ENCODE assay signal across 29 cellular contexts in genomic region chr9:68717554-68718453, GRCh38. TPM values are rescaled to one million over a fixed set of nuclear protein-coding genes. Genes with fewer than 3 reads are reported as not detected.
"Had no signal": no experiment of that assay in that cellular context is flagged by ENCODE, and none has a peak within 500 bp of the region (broad histone marks: within the 10 kb centered on the region; RNA-seq: fewer than 3 reads in every experiment).

No MANE protein-coding gene starts in this region.

- H3K27ac Mint-ChIP-seq: natural killer cell treated with Interleukin-12 subunit alpha and Interleukin-12 subunit beta and Interleukin-15 and Interleukin-18, amount 100 ng/mL, for 72 hours; stimulated activated naive B cell treated with anti-CD40 and anti-IgM and Interleukin-4, amounts not matched to agents 10 μg/mL and 1 μg/mL and 100 μg/mL, for 72 hours; stimulated activated naive CD8-positive, alpha-beta T cell treated with anti-CD3 and anti-CD28 coated beads, Interleukin-15, Interleukin-2, amounts not matched to agents 100 ng/mL and 50 ng/mL, for 24 hours had no signal

- H3K4me1 Mint-ChIP-seq: neural crest cell had no signal

- H3K4me1 ChIP-seq: foreskin keratinocyte, gastroesophageal sphincter, pancreas, tibial nerve, vagina had no signal

- H3K36me3 Mint-ChIP-seq: natural killer cell treated with Interleukin-12 subunit alpha and Interleukin-12 subunit beta and Interleukin-15 and Interleukin-18, amount 100 ng/mL, for 72 hours had no signal

- H3K27me3 ChIP-seq: foreskin keratinocyte, heart left ventricle, neutrophil, pancreas, spleen, tibial nerve, upper lobe of right lung, vagina had no signal

- H3K4me3 ChIP-seq: coronary artery, esophagus muscularis mucosa, gastroesophageal sphincter, heart left ventricle, left ventricle myocardium inferior, lower lobe of right lung, pancreas, spleen, thoracic aorta, tibial nerve, upper lobe of right lung, vagina had no signal

- H3K27me3 Mint-ChIP-seq: naive B cell; stimulated activated naive B cell treated with anti-CD40 and anti-IgM and Interleukin-4, amounts not matched to agents 10 μg/mL and 1 μg/mL and 100 μg/mL, for 72 hours had no signal

- H3K4me3 Mint-ChIP-seq: naive B cell; natural killer cell treated with Interleukin-12 subunit alpha and Interleukin-12 subunit beta and Interleukin-15 and Interleukin-18, amount 100 ng/mL, for 72 hours; neural crest cell; stimulated activated naive B cell treated with anti-CD40 and anti-IgM and Interleukin-4, amounts not matched to agents 10 μg/mL and 1 μg/mL and 100 μg/mL, for 72 hours; stimulated activated naive CD8-positive, alpha-beta T cell treated with anti-CD3 and anti-CD28 coated beads, Interleukin-15, Interleukin-2, amounts not matched to agents 100 ng/mL and 50 ng/mL, for 24 hours had no signal

- H3K27ac ChIP-seq: coronary artery, esophagus muscularis mucosa, foreskin keratinocyte, gastroesophageal sphincter, heart left ventricle, left ventricle myocardium inferior, lower lobe of right lung, neutrophil, pancreas, spleen, thoracic aorta, tibial nerve, upper lobe of right lung, vagina had no signal

- H3K9me3 Mint-ChIP-seq: naive B cell; natural killer cell treated with Interleukin-12 subunit alpha and Interleukin-12 subunit beta and Interleukin-15 and Interleukin-18, amount 100 ng/mL, for 72 hours; stimulated activated naive CD8-positive, alpha-beta T cell treated with anti-CD3 and anti-CD28 coated beads, Interleukin-15, Interleukin-2, amounts not matched to agents 100 ng/mL and 50 ng/mL, for 24 hours had no signal

- DNase-seq: dermis blood vessel endothelial cell; effector memory CD4-positive, alpha-beta T cell; foreskin keratinocyte; heart left ventricle; hippocampal formation; left cardiac atrium; left ventricle myocardium inferior; lower lobe of right lung; naive B cell; pancreas; retina; spleen; stimulated activated naive B cell treated with anti-CD40 and anti-IgM and Interleukin-4, amounts not matched to agents 10 μg/mL and 1 μg/mL and 100 μg/mL, for 72 hours; upper lobe of right lung had no signal

- ATAC-seq: foreskin keratinocyte; gastroesophageal sphincter; left cardiac atrium; lower lobe of right lung; pancreas; sciatic nerve; stimulated activated naive B cell treated with anti-CD40 and anti-IgM and Interleukin-4, amounts not matched to agents 10 μg/mL and 1 μg/mL and 100 μg/mL, for 72 hours; upper lobe of right lung had no signal

- H3K36me3 ChIP-seq: esophagus muscularis mucosa, gastroesophageal sphincter, heart left ventricle, lower lobe of right lung, neutrophil, pancreas, spleen, thoracic aorta, tibial nerve, upper lobe of right lung, vagina had no signal

- FAIRE-seq: endothelial cell of umbilical vein, islet of Langerhans, pancreas had no signal

- H3K9me3 ChIP-seq: esophagus muscularis mucosa, gastroesophageal sphincter, heart left ventricle, left ventricle myocardium inferior, lower lobe of right lung, neutrophil, pancreas, spleen, thoracic aorta, tibial nerve, upper lobe of right lung, vagina had no signal

RNA-seq across cellular contexts. Expression of gene PIP5K1B, which starts 12.8 kb away (rescaled TPM):
- total RNA-seq: chondrocyte, dermis blood vessel endothelial cell, epithelial cell of proximal tubule had no signal
- polyA plus RNA-seq: endothelial cell of umbilical vein, foreskin keratinocyte had no signal
